17 cellular contexts compared by ENCODE assay signal in the genomic region with DNA sequence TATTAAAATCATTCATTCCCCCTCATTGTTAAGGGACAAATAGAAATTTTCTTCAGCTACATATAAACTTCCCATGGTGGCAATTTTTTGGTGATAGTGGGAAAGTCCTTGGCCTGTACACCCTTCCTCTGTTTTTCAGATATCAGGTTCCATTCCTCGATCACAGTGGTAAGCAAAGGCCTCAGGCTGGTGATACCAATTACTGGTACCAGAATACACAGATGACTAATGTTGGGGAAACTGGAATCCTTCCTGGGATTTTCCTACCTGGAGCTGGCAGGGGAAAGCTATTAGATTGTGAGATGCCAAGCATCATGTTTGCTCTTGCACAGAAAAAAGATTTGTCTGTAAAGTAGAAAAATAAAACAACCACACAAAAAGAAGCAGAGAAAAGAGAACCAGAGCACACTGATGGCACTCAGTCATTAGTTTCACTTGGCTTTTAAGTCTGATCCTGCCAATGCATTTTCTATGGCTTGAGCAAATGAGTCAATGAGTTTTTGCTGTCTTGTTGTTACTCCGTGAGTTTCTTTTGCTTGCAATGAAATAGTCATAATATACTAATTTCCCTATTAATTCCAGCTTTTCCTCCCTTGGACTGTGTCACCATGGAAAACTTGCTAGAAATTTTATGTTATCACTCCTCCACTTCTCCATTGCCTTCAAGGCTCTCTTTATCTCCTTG.
DNase-seq lines count a peak whose midpoint lies in the region; FAIRE-seq and TF ChIP-seq lines count a peak whose summit lies in the region.
"Had no signal": no experiment of that assay in that cellular context is flagged by ENCODE, and none has a peak within 500 bp of the region (broad histone marks: within the 10 kb centered on the region; RNA-seq: fewer than 3 reads in every experiment).

No MANE protein-coding gene starts in this region.

- H2BK15ac ChIP-seq in mesendoderm (replicated peaks; ENCODE audit: low read depth), result no peak overlapping the region

- DNase-seq in G401 (ENCODE audit: low spot score), result peak; percentile 82
- DNase-seq in M059J (ENCODE audit: low read depth), result peak; percentile 42
- peak; percentile 82 for DNase-seq in bronchial epithelial cell (ENCODE audit: low read depth)
- DNase-seq in mesendoderm, result no peak
- DNase-seq in cortex of kidney (lab: John Stamatoyannopoulos, UW), result no peak
- no peak for DNase-seq in NCI-H2171 (lab: John Stamatoyannopoulos, UW)
- DNase-seq in prostate gland (ENCODE audit: low spot score), result no peak
- DNase-seq: ACHN; Calu3; CD4-positive, CD25-positive, alpha-beta regulatory T cell; NCI-H1048; NCI-H1694; NCI-H446 treated with DMSO at 0.1 percent for 48 hours; NCI-H82; Peyer's patch; SIG-M5 had no signal

- no peak overlapping the region for H3K4ac ChIP-seq in mesendoderm (ENCODE audit: low read depth, low read length)

- H3K27ac ChIP-seq in mesendoderm (ENCODE audit: low read depth, low read length) (no peak overlapping the region), prostate gland (no peak overlapping the region)
- H3K27ac ChIP-seq: Peyer's patch had no signal

- H3K36me3 ChIP-seq in bronchial epithelial cell (ENCODE audit: control insufficient read depth, insufficient read depth, low read length) (no peaks in the 10 kb centered on the region), mesendoderm (ENCODE audit: control insufficient read depth, insufficient read depth, low read length) (no peaks in the 10 kb centered on the region), prostate gland (no peaks in the 10 kb centered on the region)
- H3K36me3 ChIP-seq: HAP-1, Peyer's patch had no signal

- H2BK5ac ChIP-seq in mesendoderm (ENCODE audit: low read length), result no peak overlapping the region

- H2BK120ac ChIP-seq in mesendoderm (ENCODE audit: low read depth, low read length), result no peak overlapping the region

- H4K8ac ChIP-seq in mesendoderm (ENCODE audit: low read depth, low read length), result peak overlapping the region; percentile 28

- H3K27me3 ChIP-seq in bronchial epithelial cell (ENCODE audit: control insufficient read depth, insufficient read depth, low read length), result no peaks in the 10 kb centered on the region
- no peaks in the 10 kb centered on the region for H3K27me3 ChIP-seq in mesendoderm (ENCODE audit: insufficient read depth, low read length, poor library complexity)
- no peaks in the 10 kb centered on the region for H3K27me3 ChIP-seq in prostate gland (replicated peaks; ENCODE audit: insufficient read depth)
- H3K27me3 ChIP-seq: Peyer's patch had no signal

- TF ChIP-seq CTCF in bronchial epithelial cell (IDR thresholded peaks at IDR 0.05; ENCODE audit: insufficient read depth, low read length, severe bottlenecking) (no peak), prostate gland (IDR thresholded peaks at IDR 0.05) (no peak)

- H3K18ac ChIP-seq in mesendoderm (ENCODE audit: low read length), result no peak overlapping the region

- H3K23ac ChIP-seq in mesendoderm (ENCODE audit: low read length), result no peak overlapping the region

- H3K79me1 ChIP-seq in mesendoderm (ENCODE audit: low read length), result no peaks in the 10 kb centered on the region

- H3K4me3 ChIP-seq in bronchial epithelial cell (ENCODE audit: low read depth, low read length) (no peak overlapping the region), mesendoderm (ENCODE audit: low read length) (no peak overlapping the region), prostate gland (no peak overlapping the region)
- H3K4me3 ChIP-seq: HAP-1, Peyer's patch had no signal

- H4K5ac ChIP-seq in mesendoderm (ENCODE audit: low read length), result no peak overlapping the region

- H2AK5ac ChIP-seq in mesendoderm (ENCODE audit: low read length), result no peak overlapping the region

- WGBS in mesendoderm (ENCODE audit: extremely low coverage, insufficient coverage, low lambda C conversion rate), result no CpG with 5 or more reads among the region's 2 CpGs
- WGBS in prostate gland, result 53% methylated on average over 2 of the region's 2 CpGs

- H3K9ac ChIP-seq in mesendoderm (ENCODE audit: low read length), result no peak overlapping the region

- no peak for FAIRE-seq in bronchial epithelial cell (lab: Jason Lieb, UNC)

- in situ Hi-C loops in G401 (cut with HindIII; ENCODE audit: low sequenced_read_pairs), result no loop called here

- H3K4me1 ChIP-seq in mesendoderm (ENCODE audit: control insufficient read depth, low read depth, low read length), result peaks cover 4% of the 10 kb centered on the region
- H3K4me1 ChIP-seq in prostate gland (replicated peaks), result no peaks in the 10 kb centered on the region
- H3K4me1 ChIP-seq: HAP-1, Peyer's patch had no signal

- H3K4me2 ChIP-seq in mesendoderm (ENCODE audit: low read length), result no peak overlapping the region

- H3K79me2 ChIP-seq in mesendoderm (ENCODE audit: control insufficient read depth, insufficient read depth, low read length), result peaks cover 5% of the 10 kb centered on the region

- intact Hi-C loops in prostate gland (cut with DNase I), result no loop called here

- no peaks in the 10 kb centered on the region for H3K9me3 ChIP-seq in prostate gland
- H3K9me3 ChIP-seq: HAP-1, Peyer's patch had no signal

- H3K56ac ChIP-seq in mesendoderm (ENCODE audit: low read length), result no peak overlapping the region

- TF ChIP-seq POLR2A in prostate gland (IDR thresholded peaks at IDR 0.05), result no peak

Comparison
In these comparisons a context has a peak if more than half of its experiments do, and no peak if none do; other contexts are left out.
1. DNase-seq: peak in G401 (single experiment), M059J (single experiment) and bronchial epithelial cell (single experiment); none in mesendoderm (single experiment), cortex of kidney (single experiment), NCI-H2171 (single experiment) and prostate gland (single experiment).